In the genomic region with DNA sequence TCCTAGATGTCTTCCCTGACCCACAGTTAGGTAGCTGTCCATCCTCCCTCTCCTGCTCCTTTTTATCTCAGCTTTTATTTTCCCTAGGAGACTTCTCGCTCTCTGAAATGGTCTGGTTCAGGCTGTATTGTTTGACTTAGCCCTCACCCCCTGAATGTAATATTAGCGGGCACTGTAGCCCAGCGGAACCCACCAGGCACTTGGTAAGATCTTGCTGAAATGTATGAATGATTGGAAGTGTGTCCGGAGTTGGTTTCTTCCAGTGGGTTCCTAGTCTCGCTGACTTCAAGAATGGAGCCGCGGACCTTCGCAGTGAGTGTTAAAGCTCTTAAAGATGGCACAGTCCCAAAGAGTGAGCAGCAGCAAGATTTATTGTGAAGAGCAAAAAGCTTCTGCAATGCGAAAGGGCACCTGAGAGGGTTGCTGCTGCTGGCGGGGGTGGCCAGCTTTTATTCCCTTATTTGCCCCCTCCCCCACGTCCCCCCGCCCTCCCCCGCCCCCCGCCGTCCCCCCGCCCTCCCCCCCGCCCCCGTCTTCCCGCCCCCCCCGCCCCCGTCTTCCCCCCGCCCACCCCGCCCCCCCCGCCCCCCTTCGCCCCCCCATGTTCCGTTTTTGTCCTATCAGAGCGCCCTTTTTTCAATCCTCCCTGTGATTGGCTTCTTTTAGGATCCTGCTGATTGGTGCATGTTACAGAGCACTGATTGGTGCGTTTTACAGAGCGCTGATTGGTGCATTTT, we compare ENCODE assay signal across 8 cellular contexts. TPM values are rescaled to one million over a fixed set of nuclear protein-coding genes. Genes with fewer than 3 reads are reported as not detected.
DNase-seq lines count a peak whose midpoint lies in the region; ATAC-seq and TF ChIP-seq lines count a peak whose summit lies in the region.

No MANE protein-coding gene starts in this region.

- H3K9ac ChIP-seq in Loucy (ENCODE audit: low read depth, low read length, poor library complexity, severe bottlenecking) = peak overlapping the region; percentile 93

- peak overlapping the region; percentile 77 for H3K4me3 ChIP-seq in Loucy (ENCODE audit: low read length, poor library complexity, severe bottlenecking)
- H3K4me3 ChIP-seq in lung = no peak overlapping the region
- H3K4me3 ChIP-seq in uterus = peak overlapping the region; percentile 73 to 85

- no peaks in the 10 kb centered on the region for H3K9me3 Mint-ChIP-seq in MCF 10A (ENCODE audit: unreplicated experiment)

- POLR2A ChIA-PET in MCF 10A (lab: Yijun Ruan, JAX) = interaction anchor here (0.8 to 2.9 kb wide), 6 partner anchors 24 to 465 kb away, joined by 3 to 40 read pairs (median 4); partner anchors contain the start of gene RUVBL1

- no peaks in the 10 kb centered on the region for H3K27me3 ChIP-seq in Loucy (ENCODE audit: insufficient read depth, low read length, poor library complexity, severe bottlenecking)
- H3K27me3 ChIP-seq in lung (ENCODE audit: control insufficient read depth, insufficient read depth) = no peaks in the 10 kb centered on the region
- H3K27me3 ChIP-seq in uterus = no peaks in the 10 kb centered on the region

- H3K9me2 ChIP-seq in Loucy (replicated peaks; ENCODE audit: low read depth, low read length) = no peaks in the 10 kb centered on the region

- H3K4me2 ChIP-seq in Loucy (ENCODE audit: low read depth, low read length, poor library complexity, severe bottlenecking) = peak overlapping the region; percentile 60

- H2AFZ ChIP-seq in Loucy (ENCODE audit: low read length) = peak overlapping the region; percentile 84

- H3K27me3 Mint-ChIP-seq in MCF 10A (ENCODE audit: insufficient read depth, unreplicated experiment) = no peaks in the 10 kb centered on the region

- H3F3A ChIP-seq in Loucy (ENCODE audit: low read depth) = 0 out of 2 replicates have a peak, but pooled peaks cover 4% of the 10 kb centered on the region

- ATAC-seq in lung (ENCODE audit: insufficient read depth, low FRiP score) = peak; percentile 61

- peak overlapping the region; percentile 91 to 92 for H3K27ac ChIP-seq in lung (ENCODE audit: low read depth in 1 of 2, low read length in 1 of 2)
- H3K27ac ChIP-seq in uterus = peak overlapping the region; percentile 82 to 84

- peak overlapping the region; percentile 76 for H3K27ac Mint-ChIP-seq in MCF 10A (ENCODE audit: low read depth, unreplicated experiment)

- no peak for TF ChIP-seq CTCF in Loucy (conservative IDR thresholded peaks at IDR 0.05; ENCODE audit: low read length)
- TF ChIP-seq CTCF in MCF 10A (IDR thresholded peaks at IDR 0.05; ENCODE audit: unreplicated experiment) = no peak
- TF ChIP-seq CTCF in lung (IDR thresholded peaks at IDR 0.05; ENCODE audit: control extremely low read depth, extremely low read depth) = no peak
- TF ChIP-seq CTCF in uterus (IDR thresholded peaks at IDR 0.05) = no peak

- H3K4me1 Mint-ChIP-seq in MCF 10A (ENCODE audit: insufficient read depth, unreplicated experiment) = peaks cover 6% of the 10 kb centered on the region

- CTCF ChIA-PET in MCF 10A (lab: Yijun Ruan, JAX) = interaction anchor here (0.6 to 0.7 kb wide), 3 partner anchors 19 to 233 kb away, joined by 3 to 4 read pairs (median 4); no protein-coding TSS in a partner anchor

- H4K20me1 ChIP-seq in Loucy (ENCODE audit: insufficient read depth, low read length, poor library complexity, severe bottlenecking) = no peaks in the 10 kb centered on the region

- WGBS in lung, 2 donors = 54 to 75% methylated on average over 12 to 16 of the region's 29 CpGs

- H3K79me2 ChIP-seq in Loucy (ENCODE audit: insufficient read depth, low read length) = peaks cover 27% of the 10 kb centered on the region

- H3K4me3 Mint-ChIP-seq in MCF 10A (ENCODE audit: unreplicated experiment) = peak overlapping the region; percentile 87

- TF ChIP-seq POLR2A in uterus (IDR thresholded peaks at IDR 0.05) = no peak

- intact Hi-C loops in MCF 10A (cut with micrococcal nuclease) = loop anchor here (1.0 kb wide), 1 partner anchor 28 kb away; no protein-coding TSS in a partner anchor
- intact Hi-C loops in uterus (cut with DNase I; ENCODE audit: low total_unique reads) = no loop called here

- H3K36me3 Mint-ChIP-seq in MCF 10A (ENCODE audit: insufficient read depth, unreplicated experiment) = peaks cover 6% of the 10 kb centered on the region

- H3K4me1 ChIP-seq in Loucy (ENCODE audit: insufficient read depth, low read length, poor library complexity, severe bottlenecking) = peaks cover 8% of the 10 kb centered on the region
- peaks cover 3 to 8% of the 10 kb centered on the region in 2 donors for H3K4me1 ChIP-seq in lung (ENCODE audit: control insufficient read depth in 2 of 2, insufficient read depth in 2 of 2, low read length in 2 of 2)
- no peaks in the 10 kb centered on the region for H3K4me1 ChIP-seq in uterus

- H3K9me3 ChIP-seq in Loucy (ENCODE audit: insufficient read depth, low read depth, low read length) (no peaks in the 10 kb centered on the region; the same call in 1 of the 2 replicates), lung (ENCODE audit: control insufficient read depth in 2 of 2, insufficient read depth in 1 of 2, low read length in 1 of 2) (peaks cover 0 to 3% of the 10 kb centered on the region in 2 donors), uterus (no peaks in the 10 kb centered on the region)

- H3K36me3 ChIP-seq in Loucy (ENCODE audit: insufficient read depth, low read length) (no peaks in the 10 kb centered on the region; the same call in 1 of the 2 replicates), lung (ENCODE audit: control insufficient read depth in 2 of 2, insufficient read depth in 2 of 2, low read length in 2 of 2) (peaks cover 0 to 10% of the 10 kb centered on the region in 2 donors), uterus (no peaks in the 10 kb centered on the region)

- DNase-seq in NCI-H748 (lab: John Stamatoyannopoulos, UW; ENCODE audit: unreplicated experiment) (peak; percentile 87), NCI-H748 treated with DMSO at 0.1 percent for 48 hours (lab: John Stamatoyannopoulos, UW) (no peak), MCF 10A (ENCODE audit: unreplicated experiment) (no peak), lung (ENCODE audit: low spot score) (no peak), uterus (no peak), GM03348 (ENCODE audit: low spot score) (no peak), cerebellum (ENCODE audit: low spot score) (no peak)

- BruUV-seq in MCF 10A (replicated peaks; lab: Mats Ljungman, UMichigan) = no TSS peak

RNA-seq across cellular contexts. Expression of gene EEFSEC, which starts 0.7 kb away (rescaled TPM):
- 12.2 and 14.6 TPM in 2 replicates for total RNA-seq in MCF 10A (2022)
- 10 to 100 TPM in 1 of 2 donors, 1 to 10 TPM in 1; 9.8 to 20.1 TPM for total RNA-seq in lung
- polyA plus RNA-seq in lung = 10 to 100 TPM; 10.9 to 12.4 TPM
- total RNA-seq in uterus = 10 to 100 TPM in 2 of 4 donors, 1 to 10 TPM in 2; 2.9 to 20.0 (median 12.5) TPM
- total RNA-seq in cerebellum = 5.8 TPM

RNA-seq across cellular contexts. Expression of gene RUVBL1, which starts 29.0 kb away (rescaled TPM):
- total RNA-seq in MCF 10A (2022) = 88.1 and 114 TPM in 2 replicates
- total RNA-seq in lung = 10 to 100 TPM; 39.6 to 43.9 TPM
- 10 to 100 TPM; 26.6 to 53.7 TPM for polyA plus RNA-seq in lung
- total RNA-seq in uterus = 10 to 100 TPM in 3 of 4 donors, 1 to 10 TPM in 1; 9.7 to 38.4 (median 16.6) TPM
- 30.8 TPM for total RNA-seq in cerebellum
